ENCODE assay signal across 8 cellular contexts in genomic region chr5:136036991-136037705, GRCh38. TPM values are rescaled to one million over a fixed set of nuclear protein-coding genes. Genes with fewer than 3 reads are reported as not detected.
A peak's percentile ranks its signal among the peaks of the same experiment; 100 is the strongest.
DNase-seq lines count a peak whose midpoint lies in the region; ATAC-seq and TF ChIP-seq lines count a peak whose summit lies in the region.

No MANE protein-coding gene starts in this region.

- H3K79me1 ChIP-seq in H9 (ENCODE audit: insufficient read depth, low read depth, low read length, poor library complexity, severe bottlenecking), result no peaks in the 10 kb centered on the region

- no peaks in the 10 kb centered on the region for H3K9me3 Mint-ChIP-seq in activated naive CD4-positive, alpha-beta T cell treated with anti-CD3 and anti-CD28 coated beads, Interleukin-2, amount 10 ng/mL, durations not matched to agents 7 days and 5 days
- H3K9me3 Mint-ChIP-seq in memory B cell (no peaks in the 10 kb centered on the region), H9 (peaks cover 2 to 6% of the 10 kb centered on the region in 2 experiments; a peak in 4 of 5 replicates)

- H3K14ac ChIP-seq in H9 (ENCODE audit: insufficient read depth, low read length), result no peak overlapping the region

- no peak overlapping the region for H3T11ph ChIP-seq in H9 (ENCODE audit: low read length)

- H4K8ac ChIP-seq in H9 (replicated peaks; ENCODE audit: insufficient read length, low read depth, low read length), result no peak overlapping the region

- no peak overlapping the region for H4K91ac ChIP-seq in H9 (ENCODE audit: insufficient read length, low read depth, low read length)

- H3K27me3 ChIP-seq in H9 (ENCODE audit: insufficient read depth, low read length), result no peaks in the 10 kb centered on the region; the same call in 1 of the 2 replicates

- H3K23me2 ChIP-seq in H9 (ENCODE audit: insufficient read length, low read depth, low read length, poor library complexity, severe bottlenecking), result no peaks in the 10 kb centered on the region

- H3K36me3 Mint-ChIP-seq in activated naive CD4-positive, alpha-beta T cell treated with anti-CD3 and anti-CD28 coated beads, Interleukin-2, amount 10 ng/mL, durations not matched to agents 7 days and 5 days, result no peaks in the 10 kb centered on the region
- H3K36me3 Mint-ChIP-seq in memory B cell (peaks cover 3% of the 10 kb centered on the region), H9 (ENCODE audit: insufficient read depth in 1 of 3, low read depth in 3 of 3) (peaks cover 0 to 6% (median 0%) of the 10 kb centered on the region in 3 experiments; a peak in 2 of 7 replicates)

- H2BK15ac ChIP-seq in H9 (ENCODE audit: low read depth, low read length), result no peak overlapping the region

- no peak overlapping the region for H3K4me2 ChIP-seq in H9 (ENCODE audit: insufficient read depth, insufficient read length, low read length)

- H3K4me1 ChIP-seq in H9 (ENCODE audit: insufficient read depth, low read length), result no peaks in the 10 kb centered on the region

- no peak overlapping the region for H2BK120ac ChIP-seq in H9 (ENCODE audit: low read depth, low read length, poor library complexity, severe bottlenecking)

- no peaks in the 10 kb centered on the region for H3K79me2 ChIP-seq in H9 (ENCODE audit: insufficient read depth, low read length)

- no peaks in the 10 kb centered on the region for H3K9me3 ChIP-seq in H9 (ENCODE audit: control insufficient read depth, low read depth, low read length)

- H2BK20ac ChIP-seq in H9 (ENCODE audit: low read depth, low read length, poor library complexity, severe bottlenecking), result no peak overlapping the region

- H2AFZ ChIP-seq in H9 (ENCODE audit: low read length), result no peak overlapping the region

- WGBS in H9 (ENCODE audit: extremely low coverage, insufficient read length, low lambda C conversion rate), result no CpG with 5 or more reads among the region's 10 CpGs

- no peak overlapping the region for H3K4me3 Mint-ChIP-seq in activated naive CD4-positive, alpha-beta T cell treated with anti-CD3 and anti-CD28 coated beads, Interleukin-2, amount 10 ng/mL, durations not matched to agents 7 days and 5 days
- no peak overlapping the region for H3K4me3 Mint-ChIP-seq in memory B cell
- H3K4me3 Mint-ChIP-seq in H9, result no peak overlapping the region

- no peak overlapping the region for H3K18ac ChIP-seq in H9 (ENCODE audit: insufficient read length, low read depth, low read length)

- intact Hi-C loops in Right ventricle myocardium inferior (cut with DNase I), result no loop called here
- intact Hi-C loops in cardiac septum (cut with DNase I), result loop anchor here (10.0 kb wide), 1 partner anchor 48 kb away; no protein-coding TSS in a partner anchor

- DNase-seq in Right ventricle myocardium inferior (ENCODE audit: missing footprints) (no peak), cardiac septum (ENCODE audit: low spot score) (no peak), NCI-H748 treated with DMSO at 0.1 percent for 48 hours (lab: John Stamatoyannopoulos, UW) (peak; percentile 91), memory B cell (ENCODE audit: low spot score in 2 of 2) (no peak), DMS 273 (lab: John Stamatoyannopoulos, UW; ENCODE audit: unreplicated experiment) (no peak), H9 (no peak)
- peak; percentile 38 for DNase-seq in activated naive CD4-positive, alpha-beta T cell treated with anti-CD3 and anti-CD28 coated beads, Interleukin-2, amount 10 ng/mL, durations not matched to agents 7 days and 5 days

- ATAC-seq in Right ventricle myocardium inferior, result peak; percentile 71
- peak; percentile 63 for ATAC-seq in HG03064 (IDR thresholded peaks at IDR 0.05; ENCODE audit: low read depth, unreplicated experiment)
- ATAC-seq in memory B cell (ENCODE audit: low read depth), result peak; percentile 72

- H2AK5ac ChIP-seq in H9 (ENCODE audit: insufficient read length, low read length), result no peak overlapping the region

- H4K20me1 ChIP-seq in H9 (ENCODE audit: control insufficient read depth, insufficient read depth, insufficient read length), result no peaks in the 10 kb centered on the region

- H4K5ac ChIP-seq in H9 (ENCODE audit: insufficient read length, low read depth, low read length), result no peak overlapping the region

- H3K56ac ChIP-seq in H9 (ENCODE audit: insufficient read length, low read depth, low read length), result no peak overlapping the region

- TF ChIP-seq CTCF in H9 (conservative IDR thresholded peaks at IDR 0.05), result no peak

- H3K27me3 Mint-ChIP-seq in activated naive CD4-positive, alpha-beta T cell treated with anti-CD3 and anti-CD28 coated beads, Interleukin-2, amount 10 ng/mL, durations not matched to agents 7 days and 5 days, result no peaks in the 10 kb centered on the region
- H3K27me3 Mint-ChIP-seq in memory B cell (no peaks in the 10 kb centered on the region), H9 (ENCODE audit: low read depth) (peaks cover 38% of the 10 kb centered on the region)

- no peak overlapping the region for H3K4ac ChIP-seq in H9 (ENCODE audit: low read depth, low read length)

- H3K4me1 Mint-ChIP-seq in activated naive CD4-positive, alpha-beta T cell treated with anti-CD3 and anti-CD28 coated beads, Interleukin-2, amount 10 ng/mL, durations not matched to agents 7 days and 5 days, result peaks cover 22% of the 10 kb centered on the region
- H3K4me1 Mint-ChIP-seq in memory B cell (peaks cover 38% of the 10 kb centered on the region), H9 (peaks cover 6 to 13% of the 10 kb centered on the region in 2 experiments)

- no peak overlapping the region for H2BK5ac ChIP-seq in H9 (ENCODE audit: insufficient read length, low read length)

- no peak overlapping the region for H3K23ac ChIP-seq in H9 (ENCODE audit: insufficient read length, low read depth, low read length)

- CTCF ChIA-PET in activated naive CD4-positive, alpha-beta T cell treated with anti-CD3 and anti-CD28 coated beads, Interleukin-2, amount 10 ng/mL, durations not matched to agents 7 days and 5 days (lab: Charles Lee), result interaction anchor here (1.0 kb wide), 1 partner anchor 96 kb away, joined by 3 read pairs; no protein-coding TSS in a partner anchor

- H3K27ac ChIP-seq in H9 (ENCODE audit: insufficient read length, low read depth, low read length), result no peak overlapping the region

- peak overlapping the region; percentile 71 for H3K27ac Mint-ChIP-seq in activated naive CD4-positive, alpha-beta T cell treated with anti-CD3 and anti-CD28 coated beads, Interleukin-2, amount 10 ng/mL, durations not matched to agents 7 days and 5 days
- peak overlapping the region; percentile 4 for H3K27ac Mint-ChIP-seq in memory B cell
- no peak overlapping the region for H3K27ac Mint-ChIP-seq in H9

- H2BK12ac ChIP-seq in H9 (ENCODE audit: insufficient read length, low read depth, low read length), result no peak overlapping the region

- no peak overlapping the region for H3K9ac ChIP-seq in H9 (ENCODE audit: extremely low read depth, insufficient read length, low read length)

RNA-seq across cellular contexts. Expression of gene TGFBI, which starts 8.4 kb away (rescaled TPM):
- total RNA-seq in Right ventricle myocardium inferior, result 66.5 TPM
- total RNA-seq in cardiac septum, result 46.9 TPM
- 3.2 and 4.7 TPM in 2 replicates for total RNA-seq in H9 (2021)

Comparison
In these comparisons a context has a peak if more than half of its experiments do, and no peak if none do; other contexts are left out.
1. DNase-seq: peak in NCI-H748 treated with DMSO at 0.1 percent for 48 hours (single experiment) and activated naive CD4-positive, alpha-beta T cell treated with anti-CD3 and anti-CD28 coated beads, Interleukin-2, amount 10 ng/mL, durations not matched to agents 7 days and 5 days (single experiment); none in Right ventricle myocardium inferior (single experiment), cardiac septum (single experiment), memory B cell (0 of 2), DMS 273 (single experiment) and H9 (single experiment).
2. H3K27ac Mint-ChIP-seq: peak in activated naive CD4-positive, alpha-beta T cell treated with anti-CD3 and anti-CD28 coated beads, Interleukin-2, amount 10 ng/mL, durations not matched to agents 7 days and 5 days (single experiment) and memory B cell (single experiment); none in H9 (0 of 3).
3. Peak in every context shown above with its lines, with median percentiles within 50 percentile points of each other: ATAC-seq.